8 cellular contexts compared by ENCODE assay signal in the genomic region with DNA sequence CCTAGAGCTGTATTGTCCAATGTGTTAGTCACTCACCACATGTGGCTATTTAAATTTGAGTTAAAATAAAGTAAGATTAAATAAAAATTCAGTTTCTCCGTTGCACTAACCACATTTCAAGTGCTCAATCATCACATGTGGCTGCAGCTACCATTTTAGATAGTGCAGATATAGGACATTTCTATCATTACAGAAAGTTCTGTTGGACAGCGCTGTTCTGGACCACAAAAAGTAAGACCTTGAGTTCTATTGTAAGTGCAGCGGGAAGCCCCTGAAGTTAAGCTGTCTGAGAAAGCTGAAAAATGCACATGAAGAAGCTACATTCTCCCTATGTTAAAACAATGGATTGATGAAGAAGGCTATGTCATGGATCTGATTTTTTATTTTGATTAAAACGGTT. TPM values are rescaled to one million over a fixed set of nuclear protein-coding genes. Genes with fewer than 3 reads are reported as not detected.
DNase-seq lines count a peak whose midpoint lies in the region; ATAC-seq and TF ChIP-seq lines count a peak whose summit lies in the region.

No MANE protein-coding gene starts in this region.

- DNase-seq in MG63 (no peak), coronary artery (ENCODE audit: low spot score) (no peak), SHP77 treated with DMSO at 0.1 percent for 48 hours (lab: John Stamatoyannopoulos, UW) (no peak), CD1c-positive myeloid dendritic cell (ENCODE audit: extremely low spot score) (no peak), NCI-H345 (lab: John Stamatoyannopoulos, UW) (no peak)
- DNase-seq in natural killer cell treated with Interleukin-12 subunit alpha and Interleukin-12 subunit beta and Interleukin-15 and Interleukin-18, amount 100 ng/mL, for 72 hours (ENCODE audit: low spot score) = no peak

- H4K20me1 ChIP-seq in BLaER1 treated with 17β-estradiol and CSF1 and Interleukin-3, amounts not matched to agents 10 nM and 100 nM = no peaks in the 10 kb centered on the region; a peak in 2 of 22 replicates

- H3K4me2 ChIP-seq in BLaER1 treated with 17β-estradiol and CSF1 and Interleukin-3, amounts not matched to agents 10 nM and 100 nM = peak overlapping the region; percentile 70 to 84 (median 80)

- peaks cover 33 to 49% of the 10 kb centered on the region in 2 donors for H3K4me1 Mint-ChIP-seq in natural killer cell treated with Interleukin-12 subunit alpha and Interleukin-12 subunit beta and Interleukin-15 and Interleukin-18, amount 100 ng/mL, for 72 hours (ENCODE audit: low read depth in 2 of 2)

- H3K4me3 Mint-ChIP-seq in natural killer cell treated with Interleukin-12 subunit alpha and Interleukin-12 subunit beta and Interleukin-15 and Interleukin-18, amount 100 ng/mL, for 72 hours = peak overlapping the region; percentile 92

- peaks cover 0 to 12% (median 7%) of the 10 kb centered on the region in 11 experiments; a peak in 10 of 22 replicates for H3K36me3 ChIP-seq in BLaER1 treated with 17β-estradiol and CSF1 and Interleukin-3, amounts not matched to agents 10 nM and 100 nM
- peaks cover 21% of the 10 kb centered on the region for H3K36me3 ChIP-seq in MG63

- no peaks in the 10 kb centered on the region for H3K9me3 ChIP-seq in BLaER1 treated with 17β-estradiol and CSF1 and Interleukin-3, amounts not matched to agents 10 nM and 100 nM (replicated peaks in 1 of 11)
- H3K9me3 ChIP-seq in MG63 = no peaks in the 10 kb centered on the region

- H3K27ac Mint-ChIP-seq in natural killer cell treated with Interleukin-12 subunit alpha and Interleukin-12 subunit beta and Interleukin-15 and Interleukin-18, amount 100 ng/mL, for 72 hours = peak overlapping the region; percentile 83 to 98

- H3K4me1 ChIP-seq in BLaER1 treated with 17β-estradiol and CSF1 and Interleukin-3, amounts not matched to agents 10 nM and 100 nM = peaks cover 9 to 25% (median 20%) of the 10 kb centered on the region in 10 experiments

- peak overlapping the region; percentile 72 to 82 (median 77); a peak in 19 of 20 replicates for H3K4me3 ChIP-seq in BLaER1 treated with 17β-estradiol and CSF1 and Interleukin-3, amounts not matched to agents 10 nM and 100 nM
- H3K4me3 ChIP-seq in MG63 = peak overlapping the region; percentile 84
- H3K4me3 ChIP-seq in coronary artery = peak overlapping the region; percentile 96

- no peak for ATAC-seq in natural killer cell treated with Interleukin-12 subunit alpha and Interleukin-12 subunit beta and Interleukin-15 and Interleukin-18, amount 100 ng/mL, for 72 hours
- no peak for ATAC-seq in GM18517 (IDR thresholded peaks at IDR 0.05; ENCODE audit: unreplicated experiment)

- peak overlapping the region in 10 of 11 experiments; percentile 77 to 86 (median 82); a peak in 15 of 22 replicates for H3K9ac ChIP-seq in BLaER1 treated with 17β-estradiol and CSF1 and Interleukin-3, amounts not matched to agents 10 nM and 100 nM

- H3K27ac ChIP-seq in BLaER1 treated with 17β-estradiol and CSF1 and Interleukin-3, amounts not matched to agents 10 nM and 100 nM = no peak overlapping the region
- no peak overlapping the region for H3K27ac ChIP-seq in coronary artery

- no peaks in the 10 kb centered on the region for H3K9me3 Mint-ChIP-seq in natural killer cell treated with Interleukin-12 subunit alpha and Interleukin-12 subunit beta and Interleukin-15 and Interleukin-18, amount 100 ng/mL, for 72 hours

- peaks cover 11% of the 10 kb centered on the region for H3K36me3 Mint-ChIP-seq in natural killer cell treated with Interleukin-12 subunit alpha and Interleukin-12 subunit beta and Interleukin-15 and Interleukin-18, amount 100 ng/mL, for 72 hours

- H3K27me3 Mint-ChIP-seq in natural killer cell treated with Interleukin-12 subunit alpha and Interleukin-12 subunit beta and Interleukin-15 and Interleukin-18, amount 100 ng/mL, for 72 hours = no peaks in the 10 kb centered on the region

- H3K27me3 ChIP-seq in BLaER1 treated with 17β-estradiol and CSF1 and Interleukin-3, amounts not matched to agents 10 nM and 100 nM = no peaks in the 10 kb centered on the region
- H3K27me3 ChIP-seq in MG63 = no peaks in the 10 kb centered on the region

- TF ChIP-seq CTCF in coronary artery (IDR thresholded peaks at IDR 0.05) = no peak

RNA-seq across cellular contexts. Expression of a gene that starts 1.1 kb away (rescaled TPM):
- total RNA-seq in MG63 (2014; rRNA removed; shearing (Covaris generic); ENCODE audit: low replicate concordance) = 35.4 and 69.6 TPM in 2 replicates
- 10 to 100 TPM; 24.6 to 30.9 TPM for total RNA-seq in natural killer cell treated with Interleukin-12 subunit alpha and Interleukin-12 subunit beta and Interleukin-15 and Interleukin-18, amount 100 ng/mL, for 72 hours

RNA-seq across cellular contexts. Expression of a gene that starts 1.2 kb away (rescaled TPM):
- 24.0 and 35.2 TPM in 2 replicates for total RNA-seq in MG63 (2014; rRNA removed; shearing (Covaris generic); ENCODE audit: low replicate concordance)
- 10 to 100 TPM; 21.8 to 32.0 TPM for total RNA-seq in natural killer cell treated with Interleukin-12 subunit alpha and Interleukin-12 subunit beta and Interleukin-15 and Interleukin-18, amount 100 ng/mL, for 72 hours
